12 cellular contexts compared by ENCODE assay signal in genomic region chr13:112134150-112135075, GRCh38.
"Had no signal": no experiment of that assay in that cellular context is flagged by ENCODE, and none has a peak within 500 bp of the region (broad histone marks: within the 10 kb centered on the region; RNA-seq: fewer than 3 reads in every experiment).

No MANE protein-coding gene starts in this region.

- H3K27me3 ChIP-seq: transverse colon had no signal

- H3K27ac ChIP-seq: esophagus muscularis mucosa, SK-N-MC had no signal

- H3K9me3 ChIP-seq: esophagus muscularis mucosa, transverse colon had no signal

- H3K36me3 ChIP-seq: esophagus muscularis mucosa, transverse colon had no signal

- DNase-seq: activated CD4-positive, alpha-beta T cell treated with anti-CD3 and anti-CD28 coated beads for 48 hours; activated T-cell treated with anti-CD3 and anti-CD28 coated beads for 4 hours; central memory CD4-positive, alpha-beta T cell; dermis blood vessel endothelial cell; glutamatergic neuron; retina; transverse colon had no signal

- H3K4me3 ChIP-seq: esophagus muscularis mucosa, SK-N-MC had no signal

- ATAC-seq: activated T-helper 17 cell treated with anti-CD3 and anti-CD28 coated beads, Interleukin-2, amount 50 U/mL, for 72 hours; left lobe of liver; WTC11 had no signal
